8 cellular contexts compared by ENCODE assay signal in genomic region chr1:226064168-226064815, GRCh38. TPM values are rescaled to one million over a fixed set of nuclear protein-coding genes. Genes with fewer than 3 reads are reported as not detected.
DNase-seq lines count a peak whose midpoint lies in the region; ATAC-seq and TF ChIP-seq lines count a peak whose summit lies in the region.

No MANE protein-coding gene starts in this region.

- CTCF ChIA-PET in activated B cell treated with CpG ODN at 0.5 μM for 24 hours (lab: Charles Lee), result interaction anchor here (0.5 to 4.6 kb wide), 44 partner anchors 8 to 619 kb away, joined by 3 to 73 read pairs (median 6); partner anchors contain the start of genes SDE2 and SRP9

- no peaks in the 10 kb centered on the region for H3K9me3 Mint-ChIP-seq in activated B cell treated with CpG ODN at 0.5 μM for 24 hours

- TF ChIP-seq CTCF in activated B cell treated with CpG ODN at 0.5 μM for 24 hours (IDR thresholded peaks at IDR 0.05), result peak; percentile 79
- TF ChIP-seq CTCF in fibroblast of mammary gland (conservative IDR thresholded peaks at IDR 0.05; ENCODE audit: control insufficient read depth, insufficient read depth, low read depth, low read length), result peak; percentile 51

- no peaks in the 10 kb centered on the region for H3K9me3 ChIP-seq in KOPT-K1 (ENCODE audit: insufficient read depth, low read length, poor library complexity, severe bottlenecking)

- peak overlapping the region; percentile 100 for H3K4me3 Mint-ChIP-seq in activated B cell treated with CpG ODN at 0.5 μM for 24 hours

- ATAC-seq in activated B cell treated with CpG ODN at 0.5 μM for 24 hours (ENCODE audit: low read depth), result no peak
- no peak for ATAC-seq in HG02763 (IDR thresholded peaks at IDR 0.05; ENCODE audit: unreplicated experiment)

- POLR2A ChIA-PET in activated B cell treated with CpG ODN at 0.5 μM for 24 hours (lab: Charles Lee), result interaction anchor here (0.7 to 10.7 kb wide), 26 partner anchors 9 to 597 kb away, joined by 3 to 617 read pairs (median 12); partner anchors contain the start of genes SDE2 and TMEM63A

- H3K36me3 ChIP-seq in KOPT-K1 (ENCODE audit: insufficient read depth, low read length), result peaks cover 49% of the 10 kb centered on the region

- H3K27ac Mint-ChIP-seq in activated B cell treated with CpG ODN at 0.5 μM for 24 hours, result peak overlapping the region; percentile 99

- peak; percentile 43 for DNase-seq in DMS 273 (lab: John Stamatoyannopoulos, UW; ENCODE audit: unreplicated experiment)
- DNase-seq in DMS 273 treated with DMSO at 0.1 percent for 48 hours (lab: John Stamatoyannopoulos, UW), result no peak
- DNase-seq in activated B cell treated with CpG ODN at 0.5 μM for 24 hours, result no peak
- peak; percentile 25 for DNase-seq in fibroblast of mammary gland (ENCODE audit: low read depth)
- DNase-seq in pons (ENCODE audit: low spot score), result peak; percentile 25
- no peak for DNase-seq in UCSD-AML1 (lab: John Stamatoyannopoulos, UW; ENCODE audit: unreplicated experiment)

- H3K27ac ChIP-seq in KOPT-K1 (ENCODE audit: low read depth, low read length, poor library complexity, severe bottlenecking), result peak overlapping the region; percentile 94

- peak overlapping the region; percentile 90 for H3K4me3 ChIP-seq in fibroblast of mammary gland (ENCODE audit: control insufficient read depth, low read depth, low read length)

- H3K4me1 Mint-ChIP-seq in activated B cell treated with CpG ODN at 0.5 μM for 24 hours, result peaks cover 58% of the 10 kb centered on the region

- peaks cover 61% of the 10 kb centered on the region for H3K36me3 Mint-ChIP-seq in activated B cell treated with CpG ODN at 0.5 μM for 24 hours (ENCODE audit: low read depth)

- intact Hi-C loops in activated B cell treated with CpG ODN at 0.5 μM for 24 hours (cut with micrococcal nuclease), result loop anchor here (1.0 to 5.0 kb wide), 6 partner anchors 57 to 637 kb away; partner anchors contain the start of genes LBR, SRP9 and TMEM63A

- no peaks in the 10 kb centered on the region for H3K27me3 Mint-ChIP-seq in activated B cell treated with CpG ODN at 0.5 μM for 24 hours

RNA-seq across cellular contexts. Expression of gene H3-3A, which starts 1.8 kb away (rescaled TPM):
- 600 and 642 TPM in 2 replicates for total RNA-seq in activated B cell treated with CpG ODN at 0.5 μM for 24 hours

Comparison
In these comparisons a context has a peak if more than half of its experiments do, and no peak if none do; other contexts are left out.
1. DNase-seq: peak in DMS 273 (single experiment), fibroblast of mammary gland (single experiment) and pons (single experiment); none in DMS 273 treated with DMSO at 0.1 percent for 48 hours (single experiment), activated B cell treated with CpG ODN at 0.5 μM for 24 hours (single experiment) and UCSD-AML1 (single experiment).